Comparison of ENCODE assay signal across 13 cellular contexts in genomic region chr5:99900302-99900811, GRCh38.
DNase-seq lines count a peak whose midpoint lies in the region; ATAC-seq and TF ChIP-seq lines count a peak whose summit lies in the region.
"Had no signal": no experiment of that assay in that cellular context is flagged by ENCODE, and none has a peak within 500 bp of the region (broad histone marks: within the 10 kb centered on the region; RNA-seq: fewer than 3 reads in every experiment).

No MANE protein-coding gene starts in this region.

- H3K9ac ChIP-seq in fibroblast of lung (ENCODE audit: insufficient read depth, low read length): no peak overlapping the region

- no peak for TF ChIP-seq CTCF in Panc1 (IDR thresholded peaks at IDR 0.05)
- no peak for TF ChIP-seq CTCF in fibroblast of lung (conservative IDR thresholded peaks at IDR 0.05 in 1 of 2, IDR thresholded peaks at IDR 0.05 in 1 of 2; ENCODE audit: low read depth in 1 of 2, low read length in 2 of 2)

- peaks cover 17% of the 10 kb centered on the region; the same call in 1 of the 2 replicates for H3K4me1 ChIP-seq in Panc1 (ENCODE audit: control insufficient read depth, insufficient read depth, low read length)
- no peaks in the 10 kb centered on the region for H3K4me1 ChIP-seq in fibroblast of lung (ENCODE audit: control insufficient read depth, extremely low read depth, insufficient read depth, low read length)

- no peaks in the 10 kb centered on the region for H3K9me3 ChIP-seq in Panc1 (ENCODE audit: control insufficient read depth, insufficient read depth, low read depth, low read length)
- no peaks in the 10 kb centered on the region for H3K9me3 ChIP-seq in fibroblast of lung (ENCODE audit: control insufficient read depth, insufficient read depth, low read depth, low read length)

- no peak overlapping the region for H3K4me2 ChIP-seq in fibroblast of lung (ENCODE audit: extremely low read depth, insufficient read depth, low read length)

- POLR2A ChIA-PET in Panc1 (lab: Charles Lee): no interaction called here

- H3K27ac ChIP-seq in Panc1 (ENCODE audit: low read length): peak overlapping the region; percentile 68
- H3K27ac ChIP-seq in fibroblast of lung (ENCODE audit: insufficient read depth, low read length): no peak overlapping the region

- H2AFZ ChIP-seq in fibroblast of lung (ENCODE audit: low read length): no peak overlapping the region

- CTCF ChIA-PET in Panc1 (lab: Charles Lee): no interaction called here

- H3K4me3 ChIP-seq in Panc1 (ENCODE audit: low read depth in 2 of 2, low read length in 2 of 2) (no peak overlapping the region), fibroblast of lung (replicated peaks in 1 of 4; ENCODE audit: control extremely low read depth in 1 of 4, insufficient read depth in 1 of 4, low read depth in 3 of 4, low read length in 4 of 4) (no peak overlapping the region)

- in situ Hi-C loops in Panc1 (cut with HindIII; ENCODE audit: low pct_unique_long_range_greater_than_20kb, low sequenced_read_pairs): no loop called here

- H3K27me3 ChIP-seq in Panc1 (ENCODE audit: control insufficient read depth, insufficient read depth, low read length) (no peaks in the 10 kb centered on the region), fibroblast of lung (ENCODE audit: control insufficient read depth, insufficient read depth, low read length) (no peaks in the 10 kb centered on the region)

- intact Hi-C loops in Panc1 (cut with micrococcal nuclease; ENCODE audit: unreplicated experiment): no loop called here

- no peaks in the 10 kb centered on the region for H3K79me2 ChIP-seq in fibroblast of lung (ENCODE audit: control insufficient read depth, insufficient read depth, low read length)

- no peaks in the 10 kb centered on the region for H4K20me1 ChIP-seq in fibroblast of lung (ENCODE audit: control insufficient read depth, extremely low read depth, insufficient read depth, low read length)

- peak; percentile 98 for ATAC-seq in Panc1
- ATAC-seq: stimulated activated effector memory CD8-positive, alpha-beta T cell treated with anti-CD3 and anti-CD28 coated beads, Interleukin-12 subunit alpha, Interleukin-12 subunit beta, amount 100 ng/mL, for 72 hours had no signal

- no TSS peak for BruUV-seq in Panc1 (replicated peaks; lab: Mats Ljungman, UMichigan)

- peak; percentile 5 for DNase-seq in NCI-H446 treated with DMSO at 0.1 percent for 48 hours (lab: John Stamatoyannopoulos, UW)
- no peak for DNase-seq in NCI-H446 (lab: John Stamatoyannopoulos, UW)
- peak; percentile 83 for DNase-seq in Panc1 (ENCODE audit: low read depth, low spot score)
- peak; percentile 65 to 81 for DNase-seq in fibroblast of lung (ENCODE audit: low read depth in 2 of 2)
- DNase-seq in stromal cell of bone marrow (ENCODE audit: low read depth): peak; percentile 36
- no peak for DNase-seq in stimulated activated CD4-positive, alpha-beta T cell treated with anti-CD3 and anti-CD28 coated beads, Interleukin-4, amount 100 ng/mL, for 24 hours
- no peak for DNase-seq in NCI-H1092 treated with DMSO at 0.1 percent for 48 hours (lab: John Stamatoyannopoulos, UW)
- DNase-seq in T-helper 2 cell: no peak
- DNase-seq: activated CD4-positive, alpha-beta memory T cell treated with anti-CD3 and anti-CD28 coated beads, Interleukin-2, amount 10 ng/mL, durations not matched to agents 7 days and 5 days; activated naive CD4-positive, alpha-beta T cell treated with anti-CD3 and anti-CD28 coated beads for 36 hours; NCI-H526; stimulated activated CD4-positive, alpha-beta T cell treated with anti-CD3 and anti-CD28 coated beads, Interleukin-15, amount 100 ng/mL, for 24 hours had no signal

- H3K36me3 ChIP-seq in Panc1 (ENCODE audit: control insufficient read depth, insufficient read depth, low read length): no peaks in the 10 kb centered on the region
- H3K36me3 ChIP-seq in fibroblast of lung (ENCODE audit: control insufficient read depth, insufficient read depth, low read length): no peaks in the 10 kb centered on the region

Comparison
In these comparisons a context has a peak if more than half of its experiments do, and no peak if none do; other contexts are left out.
1. DNase-seq: peak in NCI-H446 treated with DMSO at 0.1 percent for 48 hours (single experiment), Panc1 (single experiment), fibroblast of lung (2 of 2) and stromal cell of bone marrow (single experiment); none in NCI-H446 (0 of 2), stimulated activated CD4-positive, alpha-beta T cell treated with anti-CD3 and anti-CD28 coated beads, Interleukin-4, amount 100 ng/mL, for 24 hours (single experiment), NCI-H1092 treated with DMSO at 0.1 percent for 48 hours (single experiment) and T-helper 2 cell (0 of 5).